ENCODE assay signal across 16 cellular contexts in genomic region chr19:7934766-7935165, GRCh38. TPM values are rescaled to one million over a fixed set of nuclear protein-coding genes. Genes with fewer than 3 reads are reported as not detected.
DNase-seq lines count a peak whose midpoint lies in the region; ATAC-seq and TF ChIP-seq lines count a peak whose summit lies in the region.
"Had no signal": no experiment of that assay in that cellular context is flagged by ENCODE, and none has a peak within 500 bp of the region (broad histone marks: within the 10 kb centered on the region; RNA-seq: fewer than 3 reads in every experiment).

No MANE protein-coding gene starts in this region.

- POLR2A ChIA-PET in PC-9 (lab: Charles Lee; ENCODE audit: unreplicated experiment): no interaction called here

- CTCF ChIA-PET in PC-9 (lab: Charles Lee): interaction anchor here (0.6 kb wide), 1 partner anchor 332 kb away, joined by 6 read pairs; no protein-coding TSS in a partner anchor

- H3K36me3 Mint-ChIP-seq in endothelial cell (ENCODE audit: low read depth, unreplicated experiment): peaks cover 8% of the 10 kb centered on the region

- DNase-seq in left ventricle myocardium superior (peak; percentile 23), left cardiac atrium (no peak), endothelial cell (ENCODE audit: low spot score) (no peak), right lobe of liver (peak; percentile 59 to 79 (median 64)), tibial artery (peak in 1 of 2 donors; percentile 82), anterior cingulate cortex (lab: John Stamatoyannopoulos, UW) (no peak), PC-9 (no peak), globus pallidus (ENCODE audit: low spot score) (no peak)
- DNase-seq: ACHN; CD4-positive, CD25-positive, alpha-beta regulatory T cell; DMS53; GF-D8; HFFc6 had no signal

- no peaks in the 10 kb centered on the region for H3K4me1 Mint-ChIP-seq in endothelial cell (ENCODE audit: unreplicated experiment)

- intact Hi-C loops in left ventricle myocardium superior (cut with micrococcal nuclease): no loop called here
- intact Hi-C loops in left cardiac atrium (cut with DNase I): no loop called here
- intact Hi-C loops in right lobe of liver (cut with DNase I): no loop called here
- intact Hi-C loops in tibial artery (cut with DNase I; ENCODE audit: low total_unique reads): no loop called here
- intact Hi-C loops in PC-9 (cut with micrococcal nuclease; ENCODE audit: unreplicated experiment): no loop called here

- no TSS peak for BruUV-seq in PC-9 (replicated peaks; lab: Mats Ljungman, UMichigan)

- H3K4me2 ChIP-seq in PC-9: no peak overlapping the region
- H3K4me2 ChIP-seq: BLaER1 treated with 17β-estradiol and CSF1 and Interleukin-3, amounts not matched to agents 10 nM and 100 nM had no signal

- no peaks in the 10 kb centered on the region for H3K9me3 ChIP-seq in right lobe of liver
- no peaks in the 10 kb centered on the region for H3K9me3 ChIP-seq in tibial artery
- H3K9me3 ChIP-seq in PC-9 (ENCODE audit: insufficient read depth, low read depth): no peaks in the 10 kb centered on the region
- H3K9me3 ChIP-seq: BLaER1 treated with 17β-estradiol and CSF1 and Interleukin-3, amounts not matched to agents 10 nM and 100 nM; HAP-1 had no signal

- TF ChIP-seq CTCF in endothelial cell (IDR thresholded peaks at IDR 0.05; ENCODE audit: unreplicated experiment): no peak
- no peak for TF ChIP-seq CTCF in right lobe of liver (IDR thresholded peaks at IDR 0.05)
- TF ChIP-seq CTCF in tibial artery (IDR thresholded peaks at IDR 0.05): no peak
- no peak for TF ChIP-seq CTCF in PC-9 (conservative IDR thresholded peaks at IDR 0.05)

- H3K27me3 Mint-ChIP-seq in endothelial cell (ENCODE audit: unreplicated experiment): peaks cover 2% of the 10 kb centered on the region
- H3K27me3 Mint-ChIP-seq: CD4-positive, CD25-positive, alpha-beta regulatory T cell had no signal

- peaks cover 4% of the 10 kb centered on the region for H3K79me2 ChIP-seq in PC-9 (ENCODE audit: low read depth)

- no peak overlapping the region for H2AFZ ChIP-seq in PC-9

- peaks cover 0 to 79% (median 47%) of the 10 kb centered on the region in 4 donors for H3K36me3 ChIP-seq in right lobe of liver
- H3K36me3 ChIP-seq in tibial artery: peaks cover 57 to 92% (median 85%) of the 10 kb centered on the region in 3 donors
- peaks cover 42% of the 10 kb centered on the region for H3K36me3 ChIP-seq in PC-9 (ENCODE audit: low read depth)

- no peak overlapping the region for H3K4me3 Mint-ChIP-seq in endothelial cell (ENCODE audit: unreplicated experiment)
- H3K4me3 Mint-ChIP-seq: HFFc6 had no signal

- peaks cover 11% of the 10 kb centered on the region for H4K20me1 ChIP-seq in PC-9 (ENCODE audit: insufficient read depth)

- no peaks in the 10 kb centered on the region for H3K9me2 ChIP-seq in PC-9 (ENCODE audit: insufficient read depth)

- WGBS in right lobe of liver (ENCODE audit: insufficient coverage, low coverage, low lambda C conversion rate, missing lambda C conversion rate): 69% methylated on average over 13 of the region's 21 CpGs

- H3K27ac ChIP-seq in right lobe of liver: no peak overlapping the region
- peak overlapping the region; percentile 91 to 96 for H3K27ac ChIP-seq in tibial artery
- H3K27ac ChIP-seq in PC-9: no peak overlapping the region
- H3K27ac ChIP-seq: BLaER1 treated with 17β-estradiol and CSF1 and Interleukin-3, amounts not matched to agents 10 nM and 100 nM had no signal

- H3K27ac Mint-ChIP-seq in endothelial cell (ENCODE audit: unreplicated experiment): peak overlapping the region; percentile 52
- H3K27ac Mint-ChIP-seq: CD4-positive, CD25-positive, alpha-beta regulatory T cell; HFFc6 had no signal

- H3K4me1 ChIP-seq in right lobe of liver (peaks cover 0 to 9% (median 0%) of the 10 kb centered on the region in 4 donors), tibial artery (peaks cover 0 to 69% (median 40%) of the 10 kb centered on the region in 4 donors), PC-9 (replicated peaks; ENCODE audit: insufficient read depth) (peaks cover 8% of the 10 kb centered on the region)
- H3K4me1 ChIP-seq: HAP-1 had no signal

- H3K4me3 ChIP-seq in right lobe of liver (no peak overlapping the region), tibial artery (peak overlapping the region in 1 of 2 donors; percentile 10), PC-9 (no peak overlapping the region)
- H3K4me3 ChIP-seq: BLaER1 treated with 17β-estradiol and CSF1 and Interleukin-3, amounts not matched to agents 10 nM and 100 nM; HAP-1 had no signal

- no peaks in the 10 kb centered on the region for H3K9me3 Mint-ChIP-seq in endothelial cell (ENCODE audit: unreplicated experiment)
- H3K9me3 Mint-ChIP-seq: CD4-positive, CD25-positive, alpha-beta regulatory T cell; HFFc6 had no signal

- ATAC-seq in left ventricle myocardium superior: no peak
- ATAC-seq in left cardiac atrium: no peak
- ATAC-seq in right lobe of liver: peak; percentile 8 to 79 (median 67)

- TF ChIP-seq POLR2A in right lobe of liver (IDR thresholded peaks at IDR 0.05): no peak

- H3F3A ChIP-seq in PC-9 (ENCODE audit: insufficient read depth, low read depth): peaks cover 21% of the 10 kb centered on the region

- no peaks in the 10 kb centered on the region for H3K27me3 ChIP-seq in right lobe of liver
- no peaks in the 10 kb centered on the region for H3K27me3 ChIP-seq in tibial artery
- no peaks in the 10 kb centered on the region for H3K27me3 ChIP-seq in PC-9 (ENCODE audit: insufficient read depth, low read depth)
- H3K27me3 ChIP-seq: BLaER1 treated with 17β-estradiol and CSF1 and Interleukin-3, amounts not matched to agents 10 nM and 100 nM had no signal

RNA-seq across cellular contexts. Expression of gene TIMM44, which starts 8.7 kb away (rescaled TPM):
- 115 TPM for total RNA-seq in left ventricle myocardium superior
- 10 to 100 TPM; 70.6 to 73.8 TPM for total RNA-seq in left cardiac atrium
- total RNA-seq in endothelial cell (ENCODE audit: unreplicated experiment): 46.5 TPM
- total RNA-seq in right lobe of liver: 10 to 100 TPM; 26.1 to 41.7 (median 36.9) TPM
- total RNA-seq in PC-9 (2021): 72.8 and 74.6 TPM in 2 replicates

RNA-seq across cellular contexts. Expression of gene CTXN1, which starts 8.8 kb away (rescaled TPM):
- total RNA-seq in left ventricle myocardium superior: 0.20 TPM
- total RNA-seq in left cardiac atrium: under 1 TPM; 0.91 to 0.97 TPM
- total RNA-seq in endothelial cell (ENCODE audit: unreplicated experiment): 18.3 TPM
- total RNA-seq in right lobe of liver: under 1 TPM in 2 of 6 experiments, not detected in 4; 0.18 to 0.49 TPM
- 54.5 and 71.2 TPM in 2 replicates for total RNA-seq in PC-9 (2021)
- total RNA-seq: CD4-positive, CD25-positive, alpha-beta regulatory T cell had no signal

RNA-seq across cellular contexts. Expression of gene SNAPC2, which starts 14.6 kb away (rescaled TPM):
- total RNA-seq in left ventricle myocardium superior (9.7 TPM), left cardiac atrium (10 to 100 TPM in 1 of 2 donors, 1 to 10 TPM in 1; 9.6 to 13.9 TPM), endothelial cell (ENCODE audit: unreplicated experiment) (13.5 TPM), right lobe of liver (1 to 10 TPM; 3.5 to 7.8 (median 5.2) TPM), PC-9 (2021) (37.5 and 42.1 TPM in 2 replicates)

RNA-seq across cellular contexts. Expression of gene TGFBR3L, which starts 20.1 kb away (rescaled TPM):
- 11.4 TPM for total RNA-seq in left ventricle myocardium superior
- 10 to 100 TPM in 1 of 2 donors, 1 to 10 TPM in 1; 9.7 to 13.6 TPM for total RNA-seq in left cardiac atrium
- total RNA-seq in endothelial cell (ENCODE audit: unreplicated experiment): not detected
- total RNA-seq in right lobe of liver: 1 to 10 TPM in 3 of 6 experiments, under 1 TPM in 3; 0.42 to 2.9 (median 1.3) TPM
- 2.0 and 2.3 TPM in 2 replicates for total RNA-seq in PC-9 (2021)
- total RNA-seq: A172 had no signal

RNA-seq across cellular contexts. Expression of gene MAP2K7, which starts 31.1 kb away (rescaled TPM):
- total RNA-seq in left ventricle myocardium superior: 30.4 TPM
- total RNA-seq in left cardiac atrium: 10 to 100 TPM; 24.3 to 25.8 TPM
- 31.1 TPM for total RNA-seq in endothelial cell (ENCODE audit: unreplicated experiment)
- 10 to 100 TPM in 5 of 6 experiments, 1 to 10 TPM in 1; 9.7 to 22.1 (median 15.6) TPM for total RNA-seq in right lobe of liver
- total RNA-seq in PC-9 (2021): 52.4 and 54.0 TPM in 2 replicates

Comparison
In these comparisons a context has a peak if more than half of its experiments do, and no peak if none do; other contexts are left out.
1. DNase-seq: peak in left ventricle myocardium superior (single experiment) and right lobe of liver (3 of 3); none in left cardiac atrium (single experiment), endothelial cell (single experiment), anterior cingulate cortex (0 of 58), PC-9 (0 of 2) and globus pallidus (single experiment).
2. ATAC-seq: peak in right lobe of liver (4 of 4); none in left ventricle myocardium superior (single experiment) and left cardiac atrium (0 of 2).
3. H3K27ac ChIP-seq: peak in tibial artery (2 of 2); none in right lobe of liver (0 of 3) and PC-9 (single experiment).